1 cellular context compared by ENCODE assay signal in genomic region chr5:60473654-60474053, GRCh38.
TF ChIP-seq lines count a peak whose summit lies in the region.

No MANE protein-coding gene starts in this region.

TF ChIP-seq in HepG2, 621 proteins besides CTCF, POLR2A, EP300 and RAD21 (continued from another document and continues in another):
- no peak for TF ChIP-seq ZBTB26 (CRISPR knock-in tag; IDR thresholded peaks at IDR 0.05; ENCODE audit: borderline replicate concordance)
- no peak for TF ChIP-seq KLF11 (CRISPR knock-in tag; IDR thresholded peaks at IDR 0.05)
- TF ChIP-seq GATA4 (IDR thresholded peaks at IDR 0.05; ENCODE audit: borderline replicate concordance, low read depth), result peak; percentile 84; the same call in 1 of the 2 replicates
- no peak for TF ChIP-seq MYNN (CRISPR knock-in tag; IDR thresholded peaks at IDR 0.05; ENCODE audit: low read depth)
- TF ChIP-seq ZNF552 (CRISPR knock-in tag; IDR thresholded peaks at IDR 0.05; ENCODE audit: borderline replicate concordance), result no peak
- no peak for TF ChIP-seq CAMTA2 (CRISPR knock-in tag; IDR thresholded peaks at IDR 0.05; ENCODE audit: borderline replicate concordance)
- TF ChIP-seq ZFP36L2 (CRISPR knock-in tag; IDR thresholded peaks at IDR 0.05), result no peak
- no peak for TF ChIP-seq HHEX (CRISPR knock-in tag; IDR thresholded peaks at IDR 0.05)
- TF ChIP-seq ZNF142 (CRISPR knock-in tag; IDR thresholded peaks at IDR 0.05), result no peak
- no peak for TF ChIP-seq NFKB2 (CRISPR knock-in tag; IDR thresholded peaks at IDR 0.05; ENCODE audit: borderline replicate concordance)
- TF ChIP-seq ASH2L (IDR thresholded peaks at IDR 0.05; ENCODE audit: insufficient read length, low read depth, low read length), result no peak
- TF ChIP-seq KDM6A (CRISPR knock-in tag; IDR thresholded peaks at IDR 0.05; ENCODE audit: low read depth), result 0 out of 2 replicates have a peak, but pooled peaks have one; percentile 29
- no peak for TF ChIP-seq SP4 (CRISPR knock-in tag; IDR thresholded peaks at IDR 0.05)
- no peak for TF ChIP-seq SPEN (CRISPR knock-in tag; IDR thresholded peaks at IDR 0.05; ENCODE audit: low read depth)
- TF ChIP-seq ZFP90 (CRISPR knock-in tag; IDR thresholded peaks at IDR 0.05; ENCODE audit: borderline replicate concordance), result no peak
- no peak for TF ChIP-seq ZSCAN12 (CRISPR knock-in tag; IDR thresholded peaks at IDR 0.05)
- TF ChIP-seq PHF8 (CRISPR knock-in tag; IDR thresholded peaks at IDR 0.05), result no peak
- no peak for TF ChIP-seq HMGXB4 (CRISPR knock-in tag; IDR thresholded peaks at IDR 0.05; ENCODE audit: borderline replicate concordance in 1 of 2, low read depth in 1 of 2)
- peak; percentile 50; the same call in 1 of the 2 replicates for TF ChIP-seq TFDP1 (CRISPR knock-in tag; IDR thresholded peaks at IDR 0.05; ENCODE audit: borderline replicate concordance)
- TF ChIP-seq ZNF317 (CRISPR knock-in tag; IDR thresholded peaks at IDR 0.05), result no peak
- TF ChIP-seq STAG1 (CRISPR knock-in tag; IDR thresholded peaks at IDR 0.05), result no peak
- no peak for TF ChIP-seq HNRNPH1 (optimal IDR thresholded peaks at IDR 0.05; ENCODE audit: low read depth, low read length)
- TF ChIP-seq TFAP4 (IDR thresholded peaks at IDR 0.05; ENCODE audit: borderline replicate concordance, low read depth), result no peak
- no peak for TF ChIP-seq KIAA2018 (CRISPR knock-in tag; IDR thresholded peaks at IDR 0.05; ENCODE audit: borderline replicate concordance)
- no peak for TF ChIP-seq ZNF563 (CRISPR knock-in tag; IDR thresholded peaks at IDR 0.05)
- TF ChIP-seq SOX13 (IDR thresholded peaks at IDR 0.05), result peak; percentile 43
- peak in 1 of 2 experiments; percentile 85; a peak in 2 of 4 replicates for TF ChIP-seq SOX13 (CRISPR knock-in tag; conservative IDR thresholded peaks at IDR 0.05 in 1 of 2, IDR thresholded peaks at IDR 0.05 in 1 of 2)
- no peak for TF ChIP-seq SOX6 (IDR thresholded peaks at IDR 0.05)
- TF ChIP-seq SOX6 (CRISPR knock-in tag; IDR thresholded peaks at IDR 0.05), result peak; percentile 75
- TF ChIP-seq ZNF737 (CRISPR knock-in tag; IDR thresholded peaks at IDR 0.05; ENCODE audit: borderline replicate concordance), result no peak
- no peak for TF ChIP-seq AHR (CRISPR knock-in tag; IDR thresholded peaks at IDR 0.05)
- TF ChIP-seq DMTF1 (CRISPR knock-in tag; IDR thresholded peaks at IDR 0.05), result no peak
- no peak for TF ChIP-seq ETS1 (CRISPR knock-in tag; IDR thresholded peaks at IDR 0.05)
- TF ChIP-seq CEBPG (CRISPR knock-in tag; IDR thresholded peaks at IDR 0.05), result no peak
- TF ChIP-seq KDM2A (CRISPR knock-in tag; IDR thresholded peaks at IDR 0.05; ENCODE audit: borderline replicate concordance, low read depth), result no peak
- no peak for TF ChIP-seq PCBP1 (IDR thresholded peaks at IDR 0.05; ENCODE audit: borderline replicate concordance, low read depth, low read length)
- TF ChIP-seq ZFP36L1 (CRISPR knock-in tag; IDR thresholded peaks at IDR 0.05), result no peak
- no peak for TF ChIP-seq IKZF1 (IDR thresholded peaks at IDR 0.05)
- TF ChIP-seq POGZ (CRISPR knock-in tag; IDR thresholded peaks at IDR 0.05), result peak; percentile 96
- TF ChIP-seq FOXJ3 (CRISPR knock-in tag; IDR thresholded peaks at IDR 0.05; ENCODE audit: borderline replicate concordance), result no peak
